13 cellular contexts compared by ENCODE assay signal in the genomic region with DNA sequence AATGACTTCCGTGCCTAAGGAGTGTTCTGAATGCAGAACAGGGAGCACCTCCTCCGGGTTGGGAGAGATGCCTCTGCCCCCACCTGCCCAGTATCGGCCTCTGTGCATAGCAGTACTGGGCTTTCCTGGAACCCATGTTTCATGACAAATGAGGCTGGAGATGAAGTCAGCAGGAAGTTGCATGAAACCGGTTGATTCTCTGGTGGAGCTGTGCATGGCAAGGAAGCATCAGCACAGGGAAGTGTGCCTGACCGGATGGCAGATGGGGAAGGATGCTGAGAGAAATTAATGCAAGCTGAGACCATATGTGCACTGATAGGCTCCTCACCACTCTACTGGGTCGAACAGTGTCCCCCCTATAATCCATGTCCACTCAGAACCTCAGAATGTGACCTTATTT.
"Had no signal": no experiment of that assay in that cellular context is flagged by ENCODE, and none has a peak within 500 bp of the region (broad histone marks: within the 10 kb centered on the region; RNA-seq: fewer than 3 reads in every experiment).

No MANE protein-coding gene starts in this region.

- H3K4me1 Mint-ChIP-seq: activated CD4-positive, alpha-beta T cell treated with anti-CD3 and anti-CD28 coated beads, Interleukin-2, amount 10 ng/mL, durations not matched to agents 24 days and 14 days; central memory CD8-positive, alpha-beta T cell had no signal

- H3K4me3 Mint-ChIP-seq: activated CD4-positive, alpha-beta T cell treated with anti-CD3 and anti-CD28 coated beads, Interleukin-2, amount 10 ng/mL, durations not matched to agents 24 days and 14 days; activated CD8-positive, alpha-beta T cell treated with anti-CD3 and anti-CD28 coated beads for 36 hours; activated naive CD4-positive, alpha-beta T cell treated with anti-CD3 and anti-CD28 coated beads for 36 hours; activated T-cell treated with anti-CD3 and anti-CD28 coated beads, Interleukin-2, amount 50 U/mL, for 4 hours; brain; central memory CD8-positive, alpha-beta T cell; stimulated activated naive CD8-positive, alpha-beta T cell treated with anti-CD3 and anti-CD28 coated beads, Interleukin-15, Interleukin-2, amounts not matched to agents 100 ng/mL and 50 ng/mL, for 24 hours; T-cell had no signal

- H3K4me1 ChIP-seq: colonic mucosa had no signal

- DNase-seq: activated CD4-positive, alpha-beta T cell treated with anti-CD3 and anti-CD28 coated beads, Interleukin-2, amount 10 ng/mL, durations not matched to agents 24 days and 14 days; activated CD8-positive, alpha-beta T cell treated with anti-CD3 and anti-CD28 coated beads for 36 hours; activated naive CD4-positive, alpha-beta T cell treated with anti-CD3 and anti-CD28 coated beads for 36 hours; activated T-cell treated with anti-CD3 and anti-CD28 coated beads, Interleukin-2, amount 50 U/mL, for 4 hours; colonic mucosa; retina; T-cell; trophoblast cell had no signal

- H3K9me3 Mint-ChIP-seq: activated CD4-positive, alpha-beta T cell treated with anti-CD3 and anti-CD28 coated beads, Interleukin-2, amount 10 ng/mL, durations not matched to agents 24 days and 14 days; activated CD8-positive, alpha-beta T cell treated with anti-CD3 and anti-CD28 coated beads for 36 hours; activated naive CD4-positive, alpha-beta T cell treated with anti-CD3 and anti-CD28 coated beads for 36 hours; activated T-cell treated with anti-CD3 and anti-CD28 coated beads, Interleukin-2, amount 50 U/mL, for 4 hours; brain; central memory CD8-positive, alpha-beta T cell; stimulated activated naive CD8-positive, alpha-beta T cell treated with anti-CD3 and anti-CD28 coated beads, Interleukin-15, Interleukin-2, amounts not matched to agents 100 ng/mL and 50 ng/mL, for 24 hours; T-cell had no signal

- H3K27me3 ChIP-seq: colonic mucosa had no signal

- H3K27me3 Mint-ChIP-seq: activated CD8-positive, alpha-beta T cell treated with anti-CD3 and anti-CD28 coated beads for 36 hours; central memory CD8-positive, alpha-beta T cell had no signal

- H3K36me3 ChIP-seq: colonic mucosa had no signal

- H3K4me3 ChIP-seq: colonic mucosa had no signal

- ATAC-seq: activated CD8-positive, alpha-beta T cell treated with anti-CD3 and anti-CD28 coated beads for 36 hours; activated T-cell treated with anti-CD3 and anti-CD28 coated beads, Interleukin-2, amount 50 U/mL, for 4 hours; T-cell had no signal

- H3K27ac Mint-ChIP-seq: activated CD4-positive, alpha-beta T cell treated with anti-CD3 and anti-CD28 coated beads, Interleukin-2, amount 10 ng/mL, durations not matched to agents 24 days and 14 days; activated CD8-positive, alpha-beta T cell treated with anti-CD3 and anti-CD28 coated beads for 36 hours; activated naive CD4-positive, alpha-beta T cell treated with anti-CD3 and anti-CD28 coated beads for 36 hours; brain; stimulated activated naive CD8-positive, alpha-beta T cell treated with anti-CD3 and anti-CD28 coated beads, Interleukin-15, Interleukin-2, amounts not matched to agents 100 ng/mL and 50 ng/mL, for 24 hours; T-cell had no signal

- FAIRE-seq: frontal cortex, keratinocyte had no signal

- H3K27ac ChIP-seq: colonic mucosa had no signal

- H3K9me3 ChIP-seq: colonic mucosa had no signal
